ENCODE assay signal across 19 cellular contexts in genomic region chr1:6799499-6799898, GRCh38. TPM values are rescaled to one million over a fixed set of nuclear protein-coding genes. Genes with fewer than 3 reads are reported as not detected.
DNase-seq lines count a peak whose midpoint lies in the region; ATAC-seq, FAIRE-seq and TF ChIP-seq lines count a peak whose summit lies in the region.
"Had no signal": no experiment of that assay in that cellular context is flagged by ENCODE, and none has a peak within 500 bp of the region (broad histone marks: within the 10 kb centered on the region; RNA-seq: fewer than 3 reads in every experiment).

No MANE protein-coding gene starts in this region.

- H3K27ac Mint-ChIP-seq in osteocyte (ENCODE audit: unreplicated experiment): peak overlapping the region; percentile 80
- H3K27ac Mint-ChIP-seq: B cell; CD8-positive, alpha-beta T cell; GM23338 had no signal

- ATAC-seq in left cardiac atrium (no peak), K562 (no peak), GM21825 (IDR thresholded peaks at IDR 0.05; ENCODE audit: unreplicated experiment) (no peak), GM18861 (IDR thresholded peaks at IDR 0.05; ENCODE audit: unreplicated experiment) (no peak)
- ATAC-seq: CD8-positive, alpha-beta T cell; GM12878; GM23338 had no signal

- no peak overlapping the region for H3K9ac ChIP-seq in K562 (ENCODE audit: insufficient read depth in 1 of 2, low read depth in 2 of 2, low read length in 2 of 2)
- H3K9ac ChIP-seq: BLaER1 treated with 17β-estradiol and CSF1 and Interleukin-3, amounts not matched to agents 10 nM and 100 nM had no signal

- H3K27me3 ChIP-seq in left ventricle myocardium inferior (ENCODE audit: low read depth) (no peaks in the 10 kb centered on the region), K562 (ENCODE audit: control insufficient read depth in 2 of 2, insufficient read depth in 2 of 2, low read length in 2 of 2) (no peaks in the 10 kb centered on the region)
- H3K27me3 ChIP-seq: BLaER1 treated with 17β-estradiol and CSF1 and Interleukin-3, amounts not matched to agents 10 nM and 100 nM had no signal

- no peak overlapping the region for H2AFZ ChIP-seq in K562 (ENCODE audit: low read depth, low read length)
- H2AFZ ChIP-seq: GM23338 had no signal

- H3K4me3 ChIP-seq in left ventricle myocardium inferior (no peak overlapping the region), K562 (no peak overlapping the region)
- H3K4me3 ChIP-seq: BLaER1 treated with 17β-estradiol and CSF1 and Interleukin-3, amounts not matched to agents 10 nM and 100 nM; GM12878; GM23338 had no signal

- no peak for DNase-seq in left ventricle myocardium inferior
- no peak for DNase-seq in left cardiac atrium
- DNase-seq in K562 (ENCODE audit: extremely low read depth in 1 of 4, low spot score in 3 of 4): no peak
- no peak for DNase-seq in osteocyte (ENCODE audit: extremely low spot score, unreplicated experiment)
- DNase-seq in A172 (ENCODE audit: low spot score): no peak
- DNase-seq: 8988T; Calu3; CD8-positive, alpha-beta T cell; DMS79 treated with DMSO at 0.1 percent for 48 hours; EL; HCEC 1CT had no signal

- peaks cover 80% of the 10 kb centered on the region for H3K4me1 ChIP-seq in left ventricle myocardium inferior
- H3K4me1 ChIP-seq in K562 (replicated peaks in 1 of 2; ENCODE audit: control insufficient read depth in 2 of 2, insufficient read depth in 2 of 2, low read length in 2 of 2): peaks cover 3 to 18% of the 10 kb centered on the region in 2 experiments; a peak in 4 of 5 replicates

- H3K9me3 Mint-ChIP-seq in osteocyte (ENCODE audit: unreplicated experiment): no peaks in the 10 kb centered on the region
- H3K9me3 Mint-ChIP-seq: CD8-positive, alpha-beta T cell; GM23338 had no signal

- no peak overlapping the region for H3K4me2 ChIP-seq in K562 (ENCODE audit: insufficient read depth, low read length)
- H3K4me2 ChIP-seq: GM23338 had no signal

- H3K36me3 ChIP-seq in left ventricle myocardium inferior (no peaks in the 10 kb centered on the region), K562 (ENCODE audit: control insufficient read depth, insufficient read depth, low read length) (0 out of 3 replicates have a peak, but pooled peaks cover 3% of the 10 kb centered on the region)

- no peaks in the 10 kb centered on the region for H3K27me3 Mint-ChIP-seq in osteocyte (ENCODE audit: unreplicated experiment)
- H3K27me3 Mint-ChIP-seq: B cell had no signal

- H3K27ac ChIP-seq in left ventricle myocardium inferior (replicated peaks) (peak overlapping the region; percentile 63), K562 (ENCODE audit: extremely low read depth, low read depth, low read length) (no peak overlapping the region)
- H3K27ac ChIP-seq: HL-60 had no signal

- intact Hi-C loops in left ventricle myocardium inferior (cut with micrococcal nuclease) (no loop called here), left cardiac atrium (cut with DNase I) (loop anchor here in 1 of 2 donors (10.0 kb wide), 1 partner anchor 405 kb away; no protein-coding TSS in a partner anchor), K562 (cut with micrococcal nuclease) (loop anchor here (10.0 kb wide), 1 partner anchor 415 kb away; no protein-coding TSS in a partner anchor)

- no peaks in the 10 kb centered on the region for H3K36me3 Mint-ChIP-seq in osteocyte (ENCODE audit: unreplicated experiment)

- H3K79me2 ChIP-seq in K562 (ENCODE audit: control insufficient read depth, insufficient read depth, low read length): peaks cover 30% of the 10 kb centered on the region

- CTCF ChIA-PET in K562 (lab: Yijun Ruan, JAX; ENCODE audit: low intra/inter-chr PET ratio): no interaction called here

- no peaks in the 10 kb centered on the region for H3K9me3 ChIP-seq in left ventricle myocardium inferior (replicated peaks)
- H3K9me3 ChIP-seq in K562 (replicated peaks; ENCODE audit: control insufficient read depth, insufficient read depth, low read depth, low read length): no peaks in the 10 kb centered on the region
- H3K9me3 ChIP-seq: BLaER1 treated with 17β-estradiol and CSF1 and Interleukin-3, amounts not matched to agents 10 nM and 100 nM had no signal

- TF ChIP-seq CTCF in left ventricle myocardium inferior (IDR thresholded peaks at IDR 0.05; ENCODE audit: borderline replicate concordance) (no peak), K562 (IDR thresholded peaks at IDR 0.05 in 2 of 3, conservative IDR thresholded peaks at IDR 0.05 in 1 of 3; ENCODE audit: insufficient read depth in 2 of 3, low read depth in 1 of 3, low read length in 3 of 3) (no peak), osteocyte (IDR thresholded peaks at IDR 0.05) (no peak)

- BruUV-seq in K562 (replicated peaks; lab: Mats Ljungman, UMichigan): no TSS peak

- TF ChIP-seq POLR2A in K562 (conservative IDR thresholded peaks at IDR 0.05): no peak

- WGBS in K562 (ENCODE audit: insufficient coverage, low coverage, missing lambda C conversion rate): 78% methylated on average over 4 of the region's 4 CpGs

- H3K4me3 Mint-ChIP-seq in osteocyte (ENCODE audit: unreplicated experiment): no peak overlapping the region
- H3K4me3 Mint-ChIP-seq: B cell; CD8-positive, alpha-beta T cell; GM23338 had no signal

- no peak for TF ChIP-seq RAD21 in K562 (CRISPR knock-in tag; conservative IDR thresholded peaks at IDR 0.05 in 1 of 2, IDR thresholded peaks at IDR 0.05 in 1 of 2)

- in situ Hi-C loops in K562 (cut with MboI): loop anchor here (5.0 kb wide), 1 partner anchor 268 kb away; no protein-coding TSS in a partner anchor

- H4K20me1 ChIP-seq in K562 (replicated peaks; ENCODE audit: control insufficient read depth, insufficient read depth, low read length): peaks cover 19% of the 10 kb centered on the region; the same call in 1 of the 2 replicates

- POLR2A ChIA-PET in K562 (lab: Yijun Ruan, JAX): interaction anchor here (0.6 to 1.5 kb wide), 3 partner anchors 18 to 506 kb away, joined by 3 to 4 read pairs (median 4); no protein-coding TSS in a partner anchor

- peaks cover 47% of the 10 kb centered on the region for H3K4me1 Mint-ChIP-seq in osteocyte (ENCODE audit: unreplicated experiment)

- no peaks in the 10 kb centered on the region for H3K9me1 ChIP-seq in K562 (ENCODE audit: control insufficient read depth, insufficient read depth, low read length)

- no peak for FAIRE-seq in K562 (lab: Jason Lieb, UNC)
- FAIRE-seq: GM12878, H54 had no signal

- TF ChIP-seq EP300 in K562 (IDR thresholded peaks at IDR 0.05; ENCODE audit: low read length): no peak

TF ChIP-seq in K562, 482 proteins besides CTCF, POLR2A, EP300 and RAD21:
- TF ChIP-seq SAFB (IDR thresholded peaks at IDR 0.05; ENCODE audit: borderline replicate concordance, low read depth, low read length) (no peak), DACH1 (IDR thresholded peaks at IDR 0.05; ENCODE audit: partially characterized antibody) (peak; percentile 97), MEF2A (IDR thresholded peaks at IDR 0.05; ENCODE audit: control insufficient read depth, low read depth, low read length) (0 out of 2 replicates have a peak, but pooled peaks have one; percentile 25), VEZF1 (CRISPR knock-in tag; IDR thresholded peaks at IDR 0.05) (no peak), PTRF (tag; IDR thresholded peaks at IDR 0.05) (no peak), RBM14 (IDR thresholded peaks at IDR 0.05; ENCODE audit: borderline replicate concordance, insufficient read depth, low read depth, low read length) (no peak), TCF3 (CRISPR knock-in tag; IDR thresholded peaks at IDR 0.05) (peak; percentile 49), DPF2 (IDR thresholded peaks at IDR 0.05) (no peak)

RNA-seq across cellular contexts. Expression of gene CAMTA1, which starts 14.2 kb away (rescaled TPM):
- total RNA-seq in left ventricle myocardium inferior (160 TPM), left cardiac atrium (100 to 1,000 TPM; 109 to 128 TPM), K562 (2014; rRNA removed) (41.8 and 43.9 TPM in 2 replicates), K562 (2014; rRNA removed; fragmentation: Illumina TruSeq; extraction: Trizol) (61.2 and 66.8 TPM in 2 replicates), K562 (2015; rRNA removed; fragmentation: Illumina TruSeq; extraction: Trizol) (53.0 and 65.9 TPM in 2 replicates), K562 (2021) (72.4 and 74.7 TPM in 2 replicates), osteocyte (68.1 and 81.6 TPM in 2 replicates)
- total RNA-seq in K562 (2011; cell fraction: chromatin; rRNA removed; ENCODE audit: low replicate concordance): 20.6 and 31.7 TPM in 2 replicates
- 11.8 and 14.1 TPM in 2 replicates for total RNA-seq in K562 (2011; cell fraction: nucleolus; rRNA removed)
- total RNA-seq in K562 (2011; cell fraction: nucleoplasm; rRNA removed): 35.6 and 49.6 TPM in 2 replicates
- polyA plus RNA-seq in K562 (2011; rRNA removed) (45.4 and 57.4 TPM in 2 replicates), K562 (2014; fragmentation: Illumina TruSeq; extraction: Trizol) (137 and 161 TPM in 2 replicates), K562 (2014; fragmentation: Nextera tagmentation; extraction: Ambion mirVana) (10 to 100 TPM; 59.8 to 77.4 TPM), K562 (2014; rRNA removed) (81.0 and 98.3 TPM in 2 replicates)
- polyA plus RNA-seq in K562 (2011; cell fraction: cytosol; rRNA removed): 13.7 and 47.2 TPM in 2 replicates
- polyA plus RNA-seq in K562 (2011; cell fraction: nucleus; rRNA removed): 11.8 and 21.1 TPM in 2 replicates
- 58.8 and 114 TPM in 2 replicates for polyA plus RNA-seq in K562 (2012)
- 19.2 and 21.2 TPM in 2 replicates for polyA minus RNA-seq in K562 (2011; rRNA and poly(A)+ RNA removed)
- polyA minus RNA-seq in K562 (2011; cell fraction: cytosol; rRNA and poly(A)+ RNA removed): 10.4 and 12.7 TPM in 2 replicates
- 12.7 and 15.7 TPM in 2 replicates for polyA minus RNA-seq in K562 (2011; cell fraction: nucleus; rRNA and poly(A)+ RNA removed)
- total RNA-seq in A172 (2014; rRNA removed; shearing (Covaris generic)): 66.1 and 97.5 TPM in 2 replicates
